34 cellular contexts compared by ENCODE assay signal in the genomic region with DNA sequence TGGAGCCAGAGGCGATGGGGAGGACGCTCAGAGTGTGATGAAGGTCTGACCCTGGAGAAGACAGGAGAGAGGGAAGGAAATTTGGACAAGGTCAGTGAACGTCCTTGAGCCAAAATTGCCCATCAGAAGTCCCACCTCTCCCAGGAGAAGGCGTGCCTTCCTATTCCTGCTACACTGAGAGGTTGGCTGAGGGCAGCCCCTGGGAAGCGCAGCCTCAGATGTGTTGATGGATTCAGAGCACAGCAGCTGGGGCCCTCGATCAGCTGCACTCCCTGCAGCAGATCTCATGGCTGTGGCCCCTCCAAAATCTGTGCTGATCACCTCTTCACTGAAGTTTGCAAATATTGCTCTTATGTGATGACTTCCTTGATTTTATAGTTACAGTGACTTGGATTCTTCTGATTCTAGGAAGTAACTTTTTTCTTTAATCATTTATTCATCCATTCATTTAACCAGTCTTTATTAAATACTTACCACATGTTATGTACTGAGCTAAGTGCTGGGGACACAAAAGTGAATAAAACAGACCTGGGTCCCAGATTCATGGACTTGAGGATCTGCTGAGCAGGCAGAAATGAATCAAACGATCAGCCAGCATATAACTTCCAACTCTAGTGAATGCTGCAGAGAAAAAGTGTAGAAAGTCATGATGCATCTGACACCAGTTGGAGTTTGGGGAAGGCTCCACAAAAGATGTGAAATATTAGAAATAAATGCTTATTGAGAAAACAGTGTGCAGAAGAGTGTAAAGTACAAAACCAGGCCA.
"Had no signal": no experiment of that assay in that cellular context is flagged by ENCODE, and none has a peak within 500 bp of the region (broad histone marks: within the 10 kb centered on the region; RNA-seq: fewer than 3 reads in every experiment).

No MANE protein-coding gene starts in this region.

- FAIRE-seq: astrocyte, kidney had no signal

- DNase-seq: activated CD4-positive, alpha-beta T cell treated with anti-CD3 and anti-CD28 coated beads for 36 hours; activated CD4-positive, CD25-positive, alpha-beta regulatory T cell; activated CD8-positive, alpha-beta memory T cell treated with anti-CD3 and anti-CD28 coated beads for 24 hours; activated CD8-positive, alpha-beta memory T cell treated with anti-CD3 and anti-CD28 coated beads, Interleukin-2, amount 50 U/mL, for 4 hours; activated effector memory CD4-positive, alpha-beta T cell treated with anti-CD3 and anti-CD28 coated beads, Interleukin-2, amount 50 U/mL, for 16 hours; activated naive CD4-positive, alpha-beta T cell treated with anti-CD3 and anti-CD28 coated beads, Interleukin-2, amount 10 ng/mL, durations not matched to agents 7 days and 5 days; activated naive CD8-positive, alpha-beta T cell treated with anti-CD3 and anti-CD28 coated beads, Interleukin-2, amount 10 ng/mL, durations not matched to agents 7 days and 5 days; activated T-cell treated with anti-CD3 and anti-CD28 coated beads, Interleukin-2, amount 50 U/mL, for 1 hour; amniotic stem cell; brain microvascular endothelial cell; effector memory CD8-positive, alpha-beta T cell; foreskin keratinocyte; heart left ventricle; hypothalamus; immature natural killer cell; kidney; left colon; mammary epithelial cell; naive thymus-derived CD8-positive, alpha-beta T cell; occipital lobe; psoas muscle; stimulated activated CD4-positive, alpha-beta T cell treated with anti-CD3 and anti-CD28 coated beads, Interleukin-15, amount 100 ng/mL, for 24 hours; stimulated activated CD4-positive, alpha-beta T cell treated with anti-CD3 and anti-CD28 coated beads, Interleukin-2, amount 100 ng/mL, for 24 hours; stimulated activated naive B cell treated with anti-CD40 and anti-IgM and Interleukin-4, amounts not matched to agents 10 μg/mL and 1 μg/mL and 100 μg/mL, for 72 hours; tibial artery had no signal

- H3K9me3 ChIP-seq: heart left ventricle, psoas muscle, suprapubic skin, tibial artery had no signal

- H3K27me3 ChIP-seq: brain microvascular endothelial cell, foreskin keratinocyte, heart left ventricle, suprapubic skin, tibial artery had no signal

- H3K36me3 Mint-ChIP-seq: activated naive CD4-positive, alpha-beta T cell treated with anti-CD3 and anti-CD28 coated beads, Interleukin-2, amount 10 ng/mL, durations not matched to agents 7 days and 5 days; activated naive CD8-positive, alpha-beta T cell treated with anti-CD3 and anti-CD28 coated beads, Interleukin-2, amount 10 ng/mL, durations not matched to agents 7 days and 5 days; immature natural killer cell; mesothelial cell of epicardium; naive thymus-derived CD8-positive, alpha-beta T cell; neural progenitor cell; stimulated activated naive B cell treated with anti-CD40 and anti-IgM and Interleukin-4, amounts not matched to agents 10 μg/mL and 1 μg/mL and 100 μg/mL, for 72 hours had no signal

- H3K27ac ChIP-seq: brain microvascular endothelial cell, coronary artery, foreskin keratinocyte, heart left ventricle, neural progenitor cell, parathyroid adenoma, psoas muscle, suprapubic skin, tibial artery had no signal

- H3K9ac ChIP-seq: neural progenitor cell, parathyroid adenoma had no signal

- H3K27ac Mint-ChIP-seq: activated CD4-positive, alpha-beta T cell treated with anti-CD3 and anti-CD28 coated beads for 36 hours; activated naive CD4-positive, alpha-beta T cell treated with anti-CD3 and anti-CD28 coated beads, Interleukin-2, amount 10 ng/mL, durations not matched to agents 7 days and 5 days; activated naive CD8-positive, alpha-beta T cell treated with anti-CD3 and anti-CD28 coated beads, Interleukin-2, amount 10 ng/mL, durations not matched to agents 7 days and 5 days; activated T-helper 1 cell treated with anti-CD3 and anti-CD28 coated beads, Interleukin-12 subunit alpha, Interleukin-12 subunit beta, Interleukin-2, Interleukin-4 antibody, amounts not matched to agents 30 ng/mL and 10 ng/mL and 1 ng/mL, durations not matched to agents 14 hours and 24 hours and 36 hours; immature natural killer cell; mesothelial cell of epicardium; neural progenitor cell; stimulated activated naive B cell treated with anti-CD40 and anti-IgM and Interleukin-4, amounts not matched to agents 10 μg/mL and 1 μg/mL and 100 μg/mL, for 72 hours; T-helper 2 cell treated with Interferon-gamma antibody and Interleukin-4, amounts not matched to agents 5 μg/mL and 100 μg/mL, for 36 hours had no signal

- H3K79me2 ChIP-seq: parathyroid adenoma had no signal

- H2AFZ ChIP-seq: neural progenitor cell, parathyroid adenoma had no signal

- H3K9me3 Mint-ChIP-seq: activated naive CD4-positive, alpha-beta T cell treated with anti-CD3 and anti-CD28 coated beads, Interleukin-2, amount 10 ng/mL, durations not matched to agents 7 days and 5 days; activated naive CD8-positive, alpha-beta T cell treated with anti-CD3 and anti-CD28 coated beads, Interleukin-2, amount 10 ng/mL, durations not matched to agents 7 days and 5 days; activated T-helper 1 cell treated with anti-CD3 and anti-CD28 coated beads, Interleukin-12 subunit alpha, Interleukin-12 subunit beta, Interleukin-2, Interleukin-4 antibody, amounts not matched to agents 30 ng/mL and 10 ng/mL and 1 ng/mL, durations not matched to agents 14 hours and 24 hours and 36 hours; effector memory CD8-positive, alpha-beta T cell; immature natural killer cell; naive thymus-derived CD8-positive, alpha-beta T cell; neural progenitor cell; stimulated activated naive B cell treated with anti-CD40 and anti-IgM and Interleukin-4, amounts not matched to agents 10 μg/mL and 1 μg/mL and 100 μg/mL, for 72 hours; T-helper 2 cell treated with Interferon-gamma antibody and Interleukin-4, amounts not matched to agents 5 μg/mL and 100 μg/mL, for 36 hours had no signal

- H3K4me2 ChIP-seq: neural progenitor cell, smooth muscle cell had no signal

- ATAC-seq: activated CD4-positive, alpha-beta T cell treated with anti-CD3 and anti-CD28 coated beads for 36 hours; effector memory CD8-positive, alpha-beta T cell; foreskin keratinocyte; heart left ventricle; left colon; naive thymus-derived CD8-positive, alpha-beta T cell; psoas muscle; stimulated activated naive B cell treated with anti-CD40 and anti-IgM and Interleukin-4, amounts not matched to agents 10 μg/mL and 1 μg/mL and 100 μg/mL, for 72 hours had no signal

- H3K36me3 ChIP-seq: brain microvascular endothelial cell, heart left ventricle, neural progenitor cell, suprapubic skin, tibial artery had no signal

- H3K4me3 ChIP-seq: coronary artery, heart left ventricle, neural progenitor cell, psoas muscle, smooth muscle cell, suprapubic skin, tibial artery had no signal

- H3K4me3 Mint-ChIP-seq: activated CD4-positive, alpha-beta T cell treated with anti-CD3 and anti-CD28 coated beads for 36 hours; activated naive CD4-positive, alpha-beta T cell treated with anti-CD3 and anti-CD28 coated beads, Interleukin-2, amount 10 ng/mL, durations not matched to agents 7 days and 5 days; activated naive CD8-positive, alpha-beta T cell treated with anti-CD3 and anti-CD28 coated beads, Interleukin-2, amount 10 ng/mL, durations not matched to agents 7 days and 5 days; activated T-helper 1 cell treated with anti-CD3 and anti-CD28 coated beads, Interleukin-12 subunit alpha, Interleukin-12 subunit beta, Interleukin-2, Interleukin-4 antibody, amounts not matched to agents 30 ng/mL and 10 ng/mL and 1 ng/mL, durations not matched to agents 14 hours and 24 hours and 36 hours; effector memory CD8-positive, alpha-beta T cell; immature natural killer cell; mesothelial cell of epicardium; naive thymus-derived CD8-positive, alpha-beta T cell; neural progenitor cell; stimulated activated naive B cell treated with anti-CD40 and anti-IgM and Interleukin-4, amounts not matched to agents 10 μg/mL and 1 μg/mL and 100 μg/mL, for 72 hours; T-helper 2 cell treated with Interferon-gamma antibody and Interleukin-4, amounts not matched to agents 5 μg/mL and 100 μg/mL, for 36 hours had no signal

- H3K27me3 Mint-ChIP-seq: effector memory CD8-positive, alpha-beta T cell had no signal
